In the genomic region with DNA sequence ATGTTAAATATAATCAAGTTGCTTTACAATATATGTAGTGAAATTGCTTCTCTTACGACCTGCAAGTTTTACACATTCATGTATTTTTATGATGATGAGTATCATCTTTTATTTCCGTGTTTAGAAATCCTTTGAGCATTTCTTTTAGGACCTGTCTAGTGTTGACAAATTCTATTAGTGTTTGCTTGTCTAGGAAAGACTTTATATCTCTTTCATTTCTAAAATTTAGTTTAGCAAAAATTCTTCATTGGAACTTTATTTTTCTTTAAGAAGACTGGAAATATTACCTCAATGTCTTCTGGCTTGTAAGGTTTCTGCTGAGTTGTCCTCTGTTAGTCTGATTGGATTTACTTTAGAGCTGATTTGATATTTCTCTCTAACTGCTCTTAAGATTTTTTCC, we compare ENCODE assay signal across 27 cellular contexts.
"Had no signal": no experiment of that assay in that cellular context is flagged by ENCODE, and none has a peak within 500 bp of the region (broad histone marks: within the 10 kb centered on the region; RNA-seq: fewer than 3 reads in every experiment).

No MANE protein-coding gene starts in this region.

- ATAC-seq: effector memory CD8-positive, alpha-beta T cell; esophagus mucosa; foreskin keratinocyte; gastrocnemius medialis; gastroesophageal sphincter; heart left ventricle; heart right ventricle had no signal

- H3K36me3 ChIP-seq: colonic mucosa, esophagus muscularis mucosa, esophagus squamous epithelium, gastrocnemius medialis, gastroesophageal sphincter, heart left ventricle, heart right ventricle had no signal

- H3K27me3 ChIP-seq: colonic mucosa, dorsolateral prefrontal cortex, esophagus muscularis mucosa, esophagus squamous epithelium, foreskin keratinocyte, gastrocnemius medialis, gastroesophageal sphincter, heart left ventricle, heart right ventricle had no signal

- H3K4me1 ChIP-seq: colonic mucosa, esophagus muscularis mucosa, esophagus squamous epithelium, foreskin keratinocyte, gastrocnemius medialis, gastroesophageal sphincter, heart left ventricle, heart right ventricle had no signal

- H3K9me3 ChIP-seq: gastrocnemius medialis had no signal

- DNase-seq: colonic mucosa; cortex of kidney; dermis blood vessel endothelial cell; dorsolateral prefrontal cortex; effector CD4-positive, alpha-beta T cell; effector CD8-positive, alpha-beta T cell; effector memory CD4-positive, alpha-beta T cell; effector memory CD8-positive, alpha-beta T cell; endodermal cell; erythroblast; esophagus squamous epithelium; foreskin fibroblast; foreskin keratinocyte; foreskin melanocyte; gastrocnemius medialis; glutamatergic neuron; head of caudate nucleus; heart left ventricle; heart right ventricle had no signal

- H3K27ac ChIP-seq: colonic mucosa, coronary artery, dorsolateral prefrontal cortex, epithelial cell of prostate, esophagus muscularis mucosa, esophagus squamous epithelium, foreskin keratinocyte, gastrocnemius medialis, gastroesophageal sphincter, heart left ventricle, heart right ventricle had no signal

- H3K4me3 ChIP-seq: colonic mucosa, coronary artery, dorsolateral prefrontal cortex, esophagus muscularis mucosa, esophagus squamous epithelium, gastrocnemius medialis, gastroesophageal sphincter, heart left ventricle, heart right ventricle had no signal

- FAIRE-seq: colon, endometrium, endothelial cell of umbilical vein had no signal
